Comparison of ENCODE assay signal across 22 cellular contexts in genomic region chr1:161801955-161802354, GRCh38.
A peak's percentile ranks its signal among the peaks of the same experiment; 100 is the strongest.
DNase-seq lines count a peak whose midpoint lies in the region; ATAC-seq and TF ChIP-seq lines count a peak whose summit lies in the region.
"Had no signal": no experiment of that assay in that cellular context is flagged by ENCODE, and none has a peak within 500 bp of the region (broad histone marks: within the 10 kb centered on the region; RNA-seq: fewer than 3 reads in every experiment).

No MANE protein-coding gene starts in this region.

- peaks cover 44% of the 10 kb centered on the region for H3K36me3 Mint-ChIP-seq in activated naive CD8-positive, alpha-beta T cell treated with anti-CD3 and anti-CD28 coated beads, Interleukin-2, amount 50 U/mL, for 24 hours (ENCODE audit: low read depth)

- H2AFZ ChIP-seq in MM.1S (ENCODE audit: low read length) = no peak overlapping the region

- H4K20me1 ChIP-seq in MM.1S (ENCODE audit: insufficient read depth, low read length) = no peaks in the 10 kb centered on the region

- peaks cover 77% of the 10 kb centered on the region for H3K4me1 ChIP-seq in MM.1S (ENCODE audit: low read length)
- H3K4me1 ChIP-seq: Peyer's patch, SJSA1 had no signal

- no peaks in the 10 kb centered on the region for H3K9me3 ChIP-seq in MM.1S (replicated peaks; ENCODE audit: insufficient read depth, low read length)
- H3K9me3 ChIP-seq: Peyer's patch, SJSA1 had no signal

- H3K36me3 ChIP-seq in MM.1S (replicated peaks; ENCODE audit: insufficient read depth, low read length) = peaks cover 7% of the 10 kb centered on the region

- H3K27me3 ChIP-seq in MM.1S (replicated peaks; ENCODE audit: insufficient read depth, low read length) = no peaks in the 10 kb centered on the region
- H3K27me3 ChIP-seq: Peyer's patch, SJSA1 had no signal

- no peak for TF ChIP-seq CTCF in MM.1S (IDR thresholded peaks at IDR 0.05; ENCODE audit: low read length)
- TF ChIP-seq CTCF in GM20000 (IDR thresholded peaks at IDR 0.05; ENCODE audit: extremely low read depth, missing control alignments) = no peak

- peak overlapping the region; percentile 33; the same call in 1 of the 2 replicates for H3K9ac ChIP-seq in MM.1S (ENCODE audit: low read length)

- peak overlapping the region; percentile 36 for H3K4me2 ChIP-seq in MM.1S (ENCODE audit: low read depth, low read length)

- DNase-seq in MM.1S (peak; percentile 98), iPS-NIHi11 (ENCODE audit: low spot score) (peak; percentile 5), retina (peak; percentile 23), GM20000 (ENCODE audit: low spot score) (no peak), SIG-M5 (lab: John Stamatoyannopoulos, UW) (no peak)
- DNase-seq in activated naive CD8-positive, alpha-beta T cell treated with anti-CD3 and anti-CD28 coated beads, Interleukin-2, amount 50 U/mL, for 24 hours = no peak
- DNase-seq: activated CD4-positive, alpha-beta T cell treated with anti-CD3 and anti-CD28 coated beads, Interleukin-2, amount 50 U/mL, for 1 hour; activated effector memory CD4-positive, alpha-beta T cell treated with Interleukin-2 at 50 U/mL for 16 hours; CD8-positive, alpha-beta T cell; DMS153; NCI-H1105 treated with DMSO at 0.1 percent for 48 hours; NCI-H2107; NCI-H510A treated with DMSO at 0.1 percent for 48 hours; Peyer's patch; stimulated activated CD4-positive, alpha-beta T cell treated with anti-CD3 and anti-CD28 coated beads, Interleukin-1b, Interleukin-23, amount 100 ng/mL, for 48 hours had no signal

- no peak overlapping the region for H3K4me3 Mint-ChIP-seq in activated naive CD8-positive, alpha-beta T cell treated with anti-CD3 and anti-CD28 coated beads, Interleukin-2, amount 50 U/mL, for 24 hours
- H3K4me3 Mint-ChIP-seq: CD8-positive, alpha-beta T cell; neural crest cell had no signal

- peaks cover 67% of the 10 kb centered on the region for H3F3A ChIP-seq in MM.1S (ENCODE audit: insufficient read depth, low read length)

- peak overlapping the region; percentile 13 for H3K27ac Mint-ChIP-seq in activated naive CD8-positive, alpha-beta T cell treated with anti-CD3 and anti-CD28 coated beads, Interleukin-2, amount 50 U/mL, for 24 hours
- H3K27ac Mint-ChIP-seq: CD8-positive, alpha-beta T cell; progenitor cell of endocrine pancreas had no signal

- H3K9me3 Mint-ChIP-seq in activated naive CD8-positive, alpha-beta T cell treated with anti-CD3 and anti-CD28 coated beads, Interleukin-2, amount 50 U/mL, for 24 hours = no peaks in the 10 kb centered on the region
- H3K9me3 Mint-ChIP-seq: CD8-positive, alpha-beta T cell; neural crest cell had no signal

- H3K4me3 ChIP-seq in MM.1S (ENCODE audit: low read length) = peak overlapping the region; percentile 14
- H3K4me3 ChIP-seq: Peyer's patch, SJSA1, skin epidermis had no signal

- H3K79me2 ChIP-seq in MM.1S (ENCODE audit: low read length) = peaks cover 27% of the 10 kb centered on the region

- no peaks in the 10 kb centered on the region for H3K27me3 Mint-ChIP-seq in activated naive CD8-positive, alpha-beta T cell treated with anti-CD3 and anti-CD28 coated beads, Interleukin-2, amount 50 U/mL, for 24 hours
- H3K27me3 Mint-ChIP-seq: progenitor cell of endocrine pancreas had no signal

- no peaks in the 10 kb centered on the region for H3K9me2 ChIP-seq in MM.1S (replicated peaks; ENCODE audit: insufficient read depth, low read length)

- peak overlapping the region; percentile 73 for H3K27ac ChIP-seq in MM.1S (ENCODE audit: low read length)
- H3K27ac ChIP-seq: Peyer's patch, SJSA1 had no signal

- peaks cover 13% of the 10 kb centered on the region for H3K4me1 Mint-ChIP-seq in activated naive CD8-positive, alpha-beta T cell treated with anti-CD3 and anti-CD28 coated beads, Interleukin-2, amount 50 U/mL, for 24 hours
- H3K4me1 Mint-ChIP-seq: neural crest cell had no signal

- peak; percentile 52 for ATAC-seq in activated naive CD8-positive, alpha-beta T cell treated with anti-CD3 and anti-CD28 coated beads, Interleukin-2, amount 50 U/mL, for 24 hours
- no peak for ATAC-seq in HG03571 (IDR thresholded peaks at IDR 0.05; ENCODE audit: unreplicated experiment)
- ATAC-seq: CD8-positive, alpha-beta T cell; HepG2; left colon had no signal

Comparison
In these comparisons a context has a peak if more than half of its experiments do, and no peak if none do; other contexts are left out.
1. DNase-seq: peak in MM.1S (single experiment), iPS-NIHi11 (single experiment) and retina (single experiment); none in activated naive CD8-positive, alpha-beta T cell treated with anti-CD3 and anti-CD28 coated beads, Interleukin-2, amount 50 U/mL, for 24 hours (single experiment), GM20000 (single experiment) and SIG-M5 (single experiment).